In the genomic region with DNA sequence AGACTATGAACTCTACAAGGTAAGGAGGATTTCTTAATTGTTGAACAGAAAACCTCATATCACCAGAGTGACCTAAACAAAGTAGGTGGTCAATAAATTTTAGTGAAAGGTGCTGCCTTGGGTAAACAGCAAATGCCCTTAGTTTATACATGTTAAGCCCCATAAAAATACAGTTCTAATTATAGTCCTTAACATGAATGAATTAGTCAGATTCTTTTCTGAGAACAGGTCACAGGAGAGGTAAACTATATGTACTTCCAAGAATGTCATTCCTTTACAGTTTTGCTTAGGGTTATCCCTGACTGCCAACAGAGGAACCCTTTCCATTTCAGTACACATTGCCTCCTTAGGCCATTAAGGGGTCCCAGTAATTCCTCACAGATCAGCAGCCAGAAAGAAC, we compare ENCODE assay signal across 23 cellular contexts.
"Had no signal": no experiment of that assay in that cellular context is flagged by ENCODE, and none has a peak within 500 bp of the region (broad histone marks: within the 10 kb centered on the region; RNA-seq: fewer than 3 reads in every experiment).

No MANE protein-coding gene starts in this region.

- H3K4me1 ChIP-seq: SJSA1 had no signal

- H3K27me3 Mint-ChIP-seq: activated B cell treated with CpG ODN at 0.5 μM for 24 hours; activated CD4-positive, alpha-beta T cell treated with anti-CD3 and anti-CD28 coated beads, Interleukin-2, amount 10 ng/mL, durations not matched to agents 24 days and 14 days; activated naive CD4-positive, alpha-beta T cell treated with anti-CD3 and anti-CD28 coated beads, Interleukin-2, amount 10 ng/mL, durations not matched to agents 7 days and 5 days; activated naive CD8-positive, alpha-beta T cell treated with anti-CD3 and anti-CD28 coated beads for 36 hours; activated T-helper 17 cell treated with anti-CD3 and anti-CD28 coated beads, Interleukin-2, amount 50 U/mL, for 72 hours; IgD-negative memory B cell had no signal

- H3K4me3 Mint-ChIP-seq: activated B cell treated with CpG ODN at 0.5 μM for 24 hours; activated CD4-positive, alpha-beta T cell treated with anti-CD3 and anti-CD28 coated beads, Interleukin-2, amount 10 ng/mL, durations not matched to agents 24 days and 14 days; activated naive CD4-positive, alpha-beta T cell treated with anti-CD3 and anti-CD28 coated beads, Interleukin-2, amount 10 ng/mL, durations not matched to agents 7 days and 5 days; activated naive CD8-positive, alpha-beta T cell treated with anti-CD3 and anti-CD28 coated beads for 36 hours; activated T-helper 17 cell treated with anti-CD3 and anti-CD28 coated beads, Interleukin-2, amount 50 U/mL, for 72 hours; IgD-negative memory B cell; T-helper 1 cell treated with Interleukin-12 subunit alpha and Interleukin-12 subunit beta and Interleukin-4 antibody, amounts not matched to agents 30 μg/mL and 1 μg/mL, for 36 hours had no signal

- H3K27me3 ChIP-seq: SJSA1 had no signal

- H3K9me3 ChIP-seq: SJSA1 had no signal

- FAIRE-seq: RCC 7860 had no signal

- H3K9me3 Mint-ChIP-seq: activated B cell treated with CpG ODN at 0.5 μM for 24 hours; activated CD4-positive, alpha-beta T cell treated with anti-CD3 and anti-CD28 coated beads, Interleukin-2, amount 10 ng/mL, durations not matched to agents 24 days and 14 days; activated naive CD4-positive, alpha-beta T cell treated with anti-CD3 and anti-CD28 coated beads, Interleukin-2, amount 10 ng/mL, durations not matched to agents 7 days and 5 days; activated naive CD8-positive, alpha-beta T cell treated with anti-CD3 and anti-CD28 coated beads for 36 hours; activated T-helper 17 cell treated with anti-CD3 and anti-CD28 coated beads, Interleukin-2, amount 50 U/mL, for 72 hours; IgD-negative memory B cell; T-helper 1 cell treated with Interleukin-12 subunit alpha and Interleukin-12 subunit beta and Interleukin-4 antibody, amounts not matched to agents 30 μg/mL and 1 μg/mL, for 36 hours had no signal

- H3K27ac ChIP-seq: SJSA1 had no signal

- H3K4me1 Mint-ChIP-seq: activated B cell treated with CpG ODN at 0.5 μM for 24 hours; activated T-helper 17 cell treated with anti-CD3 and anti-CD28 coated beads, Interleukin-2, amount 50 U/mL, for 72 hours had no signal

- DNase-seq: activated B cell treated with CpG ODN at 0.5 μM for 24 hours; activated CD4-positive, alpha-beta T cell treated with anti-CD3 and anti-CD28 coated beads for 1 hour; activated CD4-positive, alpha-beta T cell treated with anti-CD3 and anti-CD28 coated beads, Interleukin-2, amount 10 ng/mL, durations not matched to agents 24 days and 14 days; activated CD4-positive, alpha-beta T cell treated with anti-CD3 and anti-CD28 coated beads, Interleukin-2, amount 50 U/mL, for 48 hours; activated CD8-positive, alpha-beta memory T cell treated with anti-CD3 and anti-CD28 coated beads for 24 hours; activated gamma-delta T cell treated with Interleukin-2 at 50 U/mL for 16 hours; activated naive CD4-positive, alpha-beta T cell treated with anti-CD3 and anti-CD28 coated beads, Interleukin-2, amount 10 ng/mL, durations not matched to agents 7 days and 5 days; activated naive CD8-positive, alpha-beta T cell treated with anti-CD3 and anti-CD28 coated beads for 36 hours; activated T-cell treated with anti-CD3 and anti-CD28 coated beads, Interleukin-2, amount 50 U/mL, for 48 hours; KG1; NCI-H1048; NCI-H1694; NCI-H2029 treated with DMSO at 0.1 percent for 48 hours; NCI-H345; NCI-H510A; NCI-H526 treated with DMSO at 0.1 percent for 48 hours; SHP77; SW 1271 had no signal

- H3K27ac Mint-ChIP-seq: activated B cell treated with CpG ODN at 0.5 μM for 24 hours; activated CD4-positive, alpha-beta T cell treated with anti-CD3 and anti-CD28 coated beads, Interleukin-2, amount 10 ng/mL, durations not matched to agents 24 days and 14 days; activated naive CD4-positive, alpha-beta T cell treated with anti-CD3 and anti-CD28 coated beads, Interleukin-2, amount 10 ng/mL, durations not matched to agents 7 days and 5 days; activated naive CD8-positive, alpha-beta T cell treated with anti-CD3 and anti-CD28 coated beads for 36 hours; activated T-helper 17 cell treated with anti-CD3 and anti-CD28 coated beads, Interleukin-2, amount 50 U/mL, for 72 hours; IgD-negative memory B cell; T-helper 1 cell treated with Interleukin-12 subunit alpha and Interleukin-12 subunit beta and Interleukin-4 antibody, amounts not matched to agents 30 μg/mL and 1 μg/mL, for 36 hours had no signal

- H3K4me3 ChIP-seq: SJSA1 had no signal

- H3K36me3 ChIP-seq: SJSA1 had no signal
